9 cellular contexts compared by ENCODE assay signal in the genomic region with DNA sequence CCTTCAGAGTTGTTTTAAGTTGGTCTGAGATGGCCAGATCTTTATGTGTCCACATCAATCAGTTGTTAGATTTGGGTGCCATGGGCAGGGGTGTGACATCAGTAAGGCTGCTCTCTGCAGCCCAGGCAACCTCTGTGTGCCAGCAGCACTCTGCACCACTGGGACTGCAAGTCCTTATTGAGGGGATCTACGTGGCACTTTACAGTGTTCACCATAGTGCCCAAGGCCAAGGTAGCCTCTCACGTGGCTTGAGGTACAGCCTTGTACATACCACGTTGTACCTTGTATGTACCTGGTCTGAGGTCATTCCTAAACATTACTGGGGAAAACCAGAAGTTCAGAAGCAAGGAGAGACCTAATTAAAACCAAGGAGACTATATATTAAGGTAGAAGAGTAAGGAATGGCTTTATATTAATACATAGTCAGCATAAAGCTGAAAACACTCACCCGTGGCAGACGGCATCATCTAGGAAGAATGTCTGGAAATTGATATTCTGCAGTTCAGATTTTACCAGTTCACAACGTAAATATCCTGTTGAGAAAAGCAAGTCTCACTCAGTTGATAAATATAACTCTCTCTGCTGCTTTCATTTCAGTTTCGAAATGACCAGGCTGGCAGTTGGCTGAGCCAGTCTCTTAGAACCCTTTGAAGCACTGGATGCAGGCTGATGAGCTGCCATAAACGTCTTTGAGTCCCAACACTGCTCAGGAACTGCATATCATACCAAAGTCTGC.
A peak's percentile ranks its signal among the peaks of the same experiment; 100 is the strongest.
DNase-seq lines count a peak whose midpoint lies in the region; ATAC-seq and TF ChIP-seq lines count a peak whose summit lies in the region.
"Had no signal": no experiment of that assay in that cellular context is flagged by ENCODE, and none has a peak within 500 bp of the region (broad histone marks: within the 10 kb centered on the region; RNA-seq: fewer than 3 reads in every experiment).

No MANE protein-coding gene starts in this region.

- H3K9me3 Mint-ChIP-seq in chondrocyte (ENCODE audit: low read depth): no peaks in the 10 kb centered on the region

- no peak for TF ChIP-seq CTCF in chondrocyte (IDR thresholded peaks at IDR 0.05)

- peaks cover 29% of the 10 kb centered on the region for H3K4me1 Mint-ChIP-seq in chondrocyte (ENCODE audit: low read depth)

- H3K36me3 Mint-ChIP-seq in chondrocyte (ENCODE audit: low read depth): no peaks in the 10 kb centered on the region

- no peak for DNase-seq in chondrocyte (ENCODE audit: low spot score)
- DNase-seq in NCI-H446 (lab: John Stamatoyannopoulos, UW): no peak
- no peak for DNase-seq in Kasumi-1 (lab: John Stamatoyannopoulos, UW)
- no peak for DNase-seq in NCI-H2107 treated with DMSO at 0.1 percent for 48 hours (lab: John Stamatoyannopoulos, UW; ENCODE audit: unreplicated experiment)
- DNase-seq in NCI-H345 treated with DMSO at 0.1 percent for 48 hours (lab: John Stamatoyannopoulos, UW; ENCODE audit: unreplicated experiment): no peak
- DNase-seq: NCI-H2227 treated with DMSO at 0.1 percent for 48 hours had no signal

- H3K27me3 Mint-ChIP-seq in chondrocyte (ENCODE audit: low read depth): no peaks in the 10 kb centered on the region

- ATAC-seq in GM18502 (IDR thresholded peaks at IDR 0.05; ENCODE audit: poor library complexity, unreplicated experiment): peak; percentile 79
- ATAC-seq in GM21360 (IDR thresholded peaks at IDR 0.05; ENCODE audit: unreplicated experiment): peak; percentile 88
- peak; percentile 83 for ATAC-seq in HG03175 (IDR thresholded peaks at IDR 0.05; ENCODE audit: unreplicated experiment)

- peak overlapping the region; percentile 64 for H3K27ac Mint-ChIP-seq in chondrocyte (ENCODE audit: unreplicated experiment)

- no peak overlapping the region for H3K4me3 Mint-ChIP-seq in chondrocyte (ENCODE audit: unreplicated experiment)
